ENCODE assay signal across 15 cellular contexts in genomic region chr10:72311667-72312066, GRCh38. TPM values are rescaled to one million over a fixed set of nuclear protein-coding genes. Genes with fewer than 3 reads are reported as not detected.
DNase-seq lines count a peak whose midpoint lies in the region; ATAC-seq and TF ChIP-seq lines count a peak whose summit lies in the region.
"Had no signal": no experiment of that assay in that cellular context is flagged by ENCODE, and none has a peak within 500 bp of the region (broad histone marks: within the 10 kb centered on the region; RNA-seq: fewer than 3 reads in every experiment).

No MANE protein-coding gene starts in this region.

- H3K27ac ChIP-seq in DOHH2 (ENCODE audit: low read depth, low read length) (no peak overlapping the region), tibial artery (no peak overlapping the region)
- H3K27ac ChIP-seq: cardiac muscle cell, left lung, suprapubic skin, uterus had no signal

- H4K20me1 ChIP-seq in DOHH2 (ENCODE audit: control insufficient read depth, insufficient read depth, low read depth, low read length): no peaks in the 10 kb centered on the region

- H3K4me3 ChIP-seq in DOHH2 (ENCODE audit: low read length) (no peak overlapping the region), tibial artery (no peak overlapping the region)
- H3K4me3 ChIP-seq: cardiac muscle cell, heart right ventricle, left lung, skin epidermis, suprapubic skin, uterus had no signal

- H3K27ac Mint-ChIP-seq in activated CD4-positive, alpha-beta memory T cell treated with anti-CD3 and anti-CD28 coated beads for 36 hours: peak overlapping the region; percentile 28
- H3K27ac Mint-ChIP-seq in activated CD4-positive, alpha-beta memory T cell treated with anti-CD3 and anti-CD28 coated beads, Interleukin-2, amount 10 ng/mL, durations not matched to agents 7 days and 5 days: no peak overlapping the region
- peak overlapping the region; percentile 44 for H3K27ac Mint-ChIP-seq in activated CD8-positive, alpha-beta T cell treated with anti-CD3 and anti-CD28 coated beads, Interleukin-2, amount 10 ng/mL, durations not matched to agents 7 days and 5 days
- peak overlapping the region in 2 of 3 experiments; percentile 37 to 85 for H3K27ac Mint-ChIP-seq in nephron

- H3K9me3 Mint-ChIP-seq in activated CD4-positive, alpha-beta memory T cell treated with anti-CD3 and anti-CD28 coated beads for 36 hours: no peaks in the 10 kb centered on the region
- no peaks in the 10 kb centered on the region for H3K9me3 Mint-ChIP-seq in activated CD4-positive, alpha-beta memory T cell treated with anti-CD3 and anti-CD28 coated beads, Interleukin-2, amount 10 ng/mL, durations not matched to agents 7 days and 5 days
- no peaks in the 10 kb centered on the region for H3K9me3 Mint-ChIP-seq in activated CD8-positive, alpha-beta T cell treated with anti-CD3 and anti-CD28 coated beads, Interleukin-2, amount 10 ng/mL, durations not matched to agents 7 days and 5 days (ENCODE audit: insufficient read depth)
- H3K9me3 Mint-ChIP-seq in nephron: no peaks in the 10 kb centered on the region

- intact Hi-C loops in activated CD4-positive, alpha-beta memory T cell treated with anti-CD3 and anti-CD28 coated beads for 36 hours (cut with micrococcal nuclease): no loop called here
- intact Hi-C loops in tibial artery (cut with DNase I; ENCODE audit: low total_unique reads): no loop called here

- H3K27me3 ChIP-seq in DOHH2 (ENCODE audit: control insufficient read depth, low read length): no peaks in the 10 kb centered on the region
- H3K27me3 ChIP-seq in tibial artery: no peaks in the 10 kb centered on the region
- H3K27me3 ChIP-seq: cardiac muscle cell, heart right ventricle, left lung, suprapubic skin, uterus had no signal

- no peak overlapping the region for H3K4me3 Mint-ChIP-seq in activated CD4-positive, alpha-beta memory T cell treated with anti-CD3 and anti-CD28 coated beads for 36 hours
- no peak overlapping the region for H3K4me3 Mint-ChIP-seq in activated CD4-positive, alpha-beta memory T cell treated with anti-CD3 and anti-CD28 coated beads, Interleukin-2, amount 10 ng/mL, durations not matched to agents 7 days and 5 days
- no peak overlapping the region for H3K4me3 Mint-ChIP-seq in activated CD8-positive, alpha-beta T cell treated with anti-CD3 and anti-CD28 coated beads, Interleukin-2, amount 10 ng/mL, durations not matched to agents 7 days and 5 days
- no peak overlapping the region for H3K4me3 Mint-ChIP-seq in nephron

- POLR2A ChIA-PET in activated CD4-positive, alpha-beta memory T cell treated with anti-CD3 and anti-CD28 coated beads for 36 hours (lab: Charles Lee): interaction anchor here (0.6 to 1.5 kb wide), 3 partner anchors 9 to 15 kb away, joined by 3 to 6 read pairs (median 3); no protein-coding TSS in a partner anchor
- POLR2A ChIA-PET in activated CD4-positive, alpha-beta memory T cell treated with anti-CD3 and anti-CD28 coated beads, Interleukin-2, amount 10 ng/mL, durations not matched to agents 7 days and 5 days (lab: Charles Lee): interaction anchor here (1.0 to 23.5 kb wide), 7 partner anchors 6 to 51 kb away, joined by 3 to 448 read pairs (median 4); partner anchors contain the start of gene DDIT4
- POLR2A ChIA-PET in activated CD8-positive, alpha-beta T cell treated with anti-CD3 and anti-CD28 coated beads, Interleukin-2, amount 10 ng/mL, durations not matched to agents 7 days and 5 days (lab: Charles Lee): interaction anchor here (1.5 to 1.9 kb wide), 3 partner anchors 8 to 21 kb away, joined by 3 to 6 read pairs (median 4); no protein-coding TSS in a partner anchor

- H3K36me3 ChIP-seq in DOHH2 (ENCODE audit: control insufficient read depth, low read length) (no peaks in the 10 kb centered on the region), tibial artery (no peaks in the 10 kb centered on the region)
- H3K36me3 ChIP-seq: cardiac muscle cell, heart right ventricle, left lung, suprapubic skin, uterus had no signal

- peaks cover 7% of the 10 kb centered on the region for H3F3A ChIP-seq in DOHH2 (ENCODE audit: control insufficient read depth, insufficient read depth)

- H3K9me2 ChIP-seq in DOHH2 (replicated peaks; ENCODE audit: control insufficient read depth, low read length): no peaks in the 10 kb centered on the region

- no peaks in the 10 kb centered on the region for H3K79me2 ChIP-seq in DOHH2 (ENCODE audit: control insufficient read depth, low read length)

- CTCF ChIA-PET in activated CD4-positive, alpha-beta memory T cell treated with anti-CD3 and anti-CD28 coated beads for 36 hours (lab: Charles Lee): interaction anchor here (0.7 to 1.6 kb wide), 2 partner anchors 26 to 28 kb away, joined by 3 to 4 read pairs; no protein-coding TSS in a partner anchor
- CTCF ChIA-PET in activated CD4-positive, alpha-beta memory T cell treated with anti-CD3 and anti-CD28 coated beads, Interleukin-2, amount 10 ng/mL, durations not matched to agents 7 days and 5 days (lab: Charles Lee): interaction anchor here (0.7 to 1.1 kb wide), 3 partner anchors 37 to 178 kb away, joined by 3 read pairs; no protein-coding TSS in a partner anchor
- CTCF ChIA-PET in activated CD8-positive, alpha-beta T cell treated with anti-CD3 and anti-CD28 coated beads, Interleukin-2, amount 10 ng/mL, durations not matched to agents 7 days and 5 days (lab: Charles Lee): interaction anchor here (1.2 to 1.4 kb wide), 2 partner anchors 20 to 37 kb away, joined by 3 to 5 read pairs; no protein-coding TSS in a partner anchor

- peak; percentile 47 for DNase-seq in activated CD4-positive, alpha-beta memory T cell treated with anti-CD3 and anti-CD28 coated beads for 36 hours
- no peak for DNase-seq in activated CD4-positive, alpha-beta memory T cell treated with anti-CD3 and anti-CD28 coated beads, Interleukin-2, amount 10 ng/mL, durations not matched to agents 7 days and 5 days
- DNase-seq in activated CD8-positive, alpha-beta T cell treated with anti-CD3 and anti-CD28 coated beads, Interleukin-2, amount 10 ng/mL, durations not matched to agents 7 days and 5 days: no peak
- DNase-seq in omental fat pad (ENCODE audit: low spot score) (no peak), tibial artery (no peak)
- DNase-seq: heart right ventricle, left lung, NCI-H510A, uterus had no signal

- H3K4me1 ChIP-seq in DOHH2 (ENCODE audit: control insufficient read depth, low read length): peaks cover 57% of the 10 kb centered on the region
- peaks cover 0 to 51% (median 33%) of the 10 kb centered on the region in 4 donors for H3K4me1 ChIP-seq in tibial artery

- H3K36me3 Mint-ChIP-seq in activated CD4-positive, alpha-beta memory T cell treated with anti-CD3 and anti-CD28 coated beads for 36 hours: peaks cover 4% of the 10 kb centered on the region
- H3K36me3 Mint-ChIP-seq in activated CD4-positive, alpha-beta memory T cell treated with anti-CD3 and anti-CD28 coated beads, Interleukin-2, amount 10 ng/mL, durations not matched to agents 7 days and 5 days (ENCODE audit: low read depth): peaks cover 5% of the 10 kb centered on the region
- H3K36me3 Mint-ChIP-seq in activated CD8-positive, alpha-beta T cell treated with anti-CD3 and anti-CD28 coated beads, Interleukin-2, amount 10 ng/mL, durations not matched to agents 7 days and 5 days (ENCODE audit: low read depth): peaks cover 3% of the 10 kb centered on the region
- H3K36me3 Mint-ChIP-seq in nephron (ENCODE audit: low read depth): no peaks in the 10 kb centered on the region

- TF ChIP-seq CTCF in DOHH2 (IDR thresholded peaks at IDR 0.05; ENCODE audit: low read depth, low read length, poor library complexity, severe bottlenecking): no peak
- no peak for TF ChIP-seq CTCF in nephron (IDR thresholded peaks at IDR 0.05; ENCODE audit: unreplicated experiment in 3 of 3)
- no peak for TF ChIP-seq CTCF in omental fat pad (IDR thresholded peaks at IDR 0.05)
- no peak for TF ChIP-seq CTCF in tibial artery (IDR thresholded peaks at IDR 0.05)

- H3K4me1 Mint-ChIP-seq in activated CD4-positive, alpha-beta memory T cell treated with anti-CD3 and anti-CD28 coated beads for 36 hours (ENCODE audit: low read depth): peaks cover 56% of the 10 kb centered on the region
- peaks cover 57% of the 10 kb centered on the region for H3K4me1 Mint-ChIP-seq in activated CD4-positive, alpha-beta memory T cell treated with anti-CD3 and anti-CD28 coated beads, Interleukin-2, amount 10 ng/mL, durations not matched to agents 7 days and 5 days
- peaks cover 72% of the 10 kb centered on the region for H3K4me1 Mint-ChIP-seq in activated CD8-positive, alpha-beta T cell treated with anti-CD3 and anti-CD28 coated beads, Interleukin-2, amount 10 ng/mL, durations not matched to agents 7 days and 5 days (ENCODE audit: low read depth)
- H3K4me1 Mint-ChIP-seq in nephron: peaks cover 57% of the 10 kb centered on the region

- ATAC-seq in activated CD8-positive, alpha-beta T cell treated with anti-CD3 and anti-CD28 coated beads, Interleukin-2, amount 10 ng/mL, durations not matched to agents 7 days and 5 days: peak; percentile 37
- ATAC-seq in omental fat pad (ENCODE audit: low FRiP score) (no peak), HG03457 (IDR thresholded peaks at IDR 0.05; ENCODE audit: unreplicated experiment) (no peak)
- ATAC-seq: heart right ventricle, left lung had no signal

- H3K4me2 ChIP-seq in DOHH2 (ENCODE audit: low read length): peak overlapping the region; percentile 39

- H3K27me3 Mint-ChIP-seq in activated CD4-positive, alpha-beta memory T cell treated with anti-CD3 and anti-CD28 coated beads for 36 hours: no peaks in the 10 kb centered on the region
- H3K27me3 Mint-ChIP-seq in activated CD4-positive, alpha-beta memory T cell treated with anti-CD3 and anti-CD28 coated beads, Interleukin-2, amount 10 ng/mL, durations not matched to agents 7 days and 5 days: no peaks in the 10 kb centered on the region
- H3K27me3 Mint-ChIP-seq in activated CD8-positive, alpha-beta T cell treated with anti-CD3 and anti-CD28 coated beads, Interleukin-2, amount 10 ng/mL, durations not matched to agents 7 days and 5 days (ENCODE audit: low read depth): no peaks in the 10 kb centered on the region
- peaks cover 5% of the 10 kb centered on the region for H3K27me3 Mint-ChIP-seq in nephron (ENCODE audit: low read depth)

- H3K9me3 ChIP-seq in DOHH2 (ENCODE audit: control insufficient read depth, insufficient read depth, low read length) (no peaks in the 10 kb centered on the region), tibial artery (no peaks in the 10 kb centered on the region)
- H3K9me3 ChIP-seq: heart right ventricle, left lung, suprapubic skin, uterus had no signal

RNA-seq across cellular contexts. Expression of gene DDIT4, which starts 37.9 kb away (rescaled TPM):
- total RNA-seq in activated CD4-positive, alpha-beta memory T cell treated with anti-CD3 and anti-CD28 coated beads for 36 hours: 100 to 1,000 TPM; 637 TPM
- total RNA-seq in activated CD4-positive, alpha-beta memory T cell treated with anti-CD3 and anti-CD28 coated beads, Interleukin-2, amount 10 ng/mL, durations not matched to agents 7 days and 5 days: 100 to 1,000 TPM; 475 to 481 TPM
- 100 to 1,000 TPM; 382 to 384 TPM for total RNA-seq in activated CD8-positive, alpha-beta T cell treated with anti-CD3 and anti-CD28 coated beads, Interleukin-2, amount 10 ng/mL, durations not matched to agents 7 days and 5 days
- total RNA-seq in omental fat pad: 100 to 1,000 TPM in 3 of 4 donors, 10 to 100 TPM in 1; 56.2 to 527 (median 185) TPM

RNA-seq across cellular contexts. Expression of gene DNAJB12, which starts 43.1 kb away (rescaled TPM):
- 10 to 100 TPM; 18.9 to 19.8 TPM for total RNA-seq in activated CD4-positive, alpha-beta memory T cell treated with anti-CD3 and anti-CD28 coated beads for 36 hours
- 10 to 100 TPM; 23.8 to 26.7 TPM for total RNA-seq in activated CD4-positive, alpha-beta memory T cell treated with anti-CD3 and anti-CD28 coated beads, Interleukin-2, amount 10 ng/mL, durations not matched to agents 7 days and 5 days
- total RNA-seq in activated CD8-positive, alpha-beta T cell treated with anti-CD3 and anti-CD28 coated beads, Interleukin-2, amount 10 ng/mL, durations not matched to agents 7 days and 5 days: 10 to 100 TPM; 26.4 to 29.7 TPM
- 10 to 100 TPM; 35.0 to 41.1 (median 36.5) TPM for total RNA-seq in omental fat pad
